Comparison of ENCODE assay signal across 8 cellular contexts in the genomic region with DNA sequence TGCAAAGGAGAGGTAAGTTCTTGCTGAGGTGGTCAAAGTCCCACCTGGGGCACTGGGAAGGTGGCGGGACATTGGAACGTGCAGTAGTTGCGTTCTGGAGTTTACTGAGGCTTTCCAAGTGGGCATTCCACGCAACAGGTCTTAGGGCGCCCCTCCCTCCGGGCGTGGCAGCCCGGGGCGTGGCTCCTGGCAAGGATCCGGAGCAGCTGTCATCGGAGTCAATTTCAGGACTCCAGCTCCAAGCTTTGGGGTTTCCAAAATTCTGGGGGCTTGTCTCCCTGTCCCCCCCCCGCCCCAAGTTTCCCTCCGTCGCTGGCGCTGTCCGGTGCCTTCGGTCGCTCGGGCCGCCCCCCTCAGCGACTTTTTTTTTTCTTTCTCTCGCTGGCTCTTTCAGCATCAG. TPM values are rescaled to one million over a fixed set of nuclear protein-coding genes. Genes with fewer than 3 reads are reported as not detected.
A peak's percentile ranks its signal among the peaks of the same experiment; 100 is the strongest.
DNase-seq lines count a peak whose midpoint lies in the region; ATAC-seq and TF ChIP-seq lines count a peak whose summit lies in the region.

No MANE protein-coding gene starts in this region.

- CTCF ChIA-PET in PC-3 (lab: Charles Lee): no interaction called here

- peaks cover 8% of the 10 kb centered on the region for H3K27me3 ChIP-seq in PC-3 (ENCODE audit: low read length)
- no peaks in the 10 kb centered on the region for H3K27me3 ChIP-seq in ovary

- no peak for ATAC-seq in PC-3
- ATAC-seq in GM21367 (IDR thresholded peaks at IDR 0.05; ENCODE audit: unreplicated experiment): no peak
- ATAC-seq in HG03135 (IDR thresholded peaks at IDR 0.05; ENCODE audit: unreplicated experiment): no peak

- no peaks in the 10 kb centered on the region for H3F3A ChIP-seq in PC-3 (ENCODE audit: low read length, unreplicated experiment)

- no peaks in the 10 kb centered on the region for H3K9me2 ChIP-seq in PC-3 (replicated peaks; ENCODE audit: low read length)

- H4K20me1 ChIP-seq in PC-3 (ENCODE audit: low read length): no peaks in the 10 kb centered on the region

- peak overlapping the region; percentile 99 for H2AFZ ChIP-seq in PC-3 (ENCODE audit: low read length)

- H3K36me3 ChIP-seq in PC-3 (ENCODE audit: low read depth, low read length) (no peaks in the 10 kb centered on the region), ovary (no peaks in the 10 kb centered on the region)

- H3K4me2 ChIP-seq in PC-3 (ENCODE audit: low read length): peak overlapping the region; percentile 97

- WGBS in ovary, 3 donors: 3 to 8% (median 6%) methylated on average over 22 of the region's 22 CpGs

- TF ChIP-seq CTCF in PC-3 (conservative IDR thresholded peaks at IDR 0.05; ENCODE audit: low read depth, low read length): no peak
- no peak for TF ChIP-seq CTCF in epithelial cell of proximal tubule (conservative IDR thresholded peaks at IDR 0.05; ENCODE audit: low read depth, low read length)
- no peak for TF ChIP-seq CTCF in ovary (IDR thresholded peaks at IDR 0.05)

- H3K4me1 ChIP-seq in PC-3 (ENCODE audit: insufficient read depth, low read length) (peaks cover 20% of the 10 kb centered on the region), ovary (ENCODE audit: insufficient read depth) (peaks cover 7% of the 10 kb centered on the region)

- H3K79me2 ChIP-seq in PC-3 (ENCODE audit: low read length): peaks cover 7% of the 10 kb centered on the region; the same call in 1 of the 2 replicates

- H3K27ac ChIP-seq in PC-3 (ENCODE audit: low read length) (no peak overlapping the region), ovary (no peak overlapping the region)

- H3K9ac ChIP-seq in PC-3 (ENCODE audit: low read length): peak overlapping the region; percentile 64

- DNase-seq in activated effector memory CD4-positive, alpha-beta T cell treated with anti-CD3 and anti-CD28 coated beads, Interleukin-2, amount 50 U/mL, for 16 hours: peak; percentile 71
- no peak for DNase-seq in activated effector memory CD4-positive, alpha-beta T cell treated with Interleukin-2 at 50 U/mL for 16 hours
- DNase-seq in PC-3 (peak; percentile 61), epithelial cell of proximal tubule (ENCODE audit: low read depth) (no peak), ovary (peak in 2 of 5 donors; percentile 39 to 42), NCI-H146 treated with DMSO at 0.1 percent for 48 hours (lab: John Stamatoyannopoulos, UW; ENCODE audit: unreplicated experiment) (no peak)

- no TSS peak for BruUV-seq in PC-3 (replicated peaks; lab: Mats Ljungman, UMichigan)

- no peaks in the 10 kb centered on the region for H3K9me3 ChIP-seq in PC-3 (ENCODE audit: low read length)
- H3K9me3 ChIP-seq in ovary: no peaks in the 10 kb centered on the region

- intact Hi-C loops in PC-3 (cut with micrococcal nuclease) (loop anchor here (5.0 kb wide), 1 partner anchor 43 kb away; a partner anchor contains a TSS), ovary (cut with DNase I) (no loop called here)

- POLR2A ChIA-PET in PC-3 (lab: Charles Lee; ENCODE audit: unreplicated experiment): no interaction called here

- H3K4me3 ChIP-seq in PC-3 (ENCODE audit: low read length) (peak overlapping the region; percentile 94), epithelial cell of proximal tubule (ENCODE audit: low read depth, low read length) (peak overlapping the region; percentile 77), ovary (peak overlapping the region; percentile 69)

- no peak for TF ChIP-seq EP300 in ovary (IDR thresholded peaks at IDR 0.05)

- TF ChIP-seq POLR2A in ovary (IDR thresholded peaks at IDR 0.05): no peak

RNA-seq across cellular contexts. Expression of a gene that starts 43.1 kb away (rescaled TPM):
- 81.1 and 88.5 TPM in 2 replicates for total RNA-seq in PC-3 (2014; rRNA removed)
- total RNA-seq in epithelial cell of proximal tubule: 74.5 and 90.0 TPM in 2 replicates
- 10 to 100 TPM; 30.4 to 69.6 (median 61.6) TPM for total RNA-seq in ovary
- 100 to 1,000 TPM in 1 of 2 donors, 10 to 100 TPM in 1; 58.8 to 131 TPM for polyA plus RNA-seq in ovary

Comparison
In these comparisons a context has a peak if more than half of its experiments do, and no peak if none do; other contexts are left out.
1. DNase-seq: peak in activated effector memory CD4-positive, alpha-beta T cell treated with anti-CD3 and anti-CD28 coated beads, Interleukin-2, amount 50 U/mL, for 16 hours (single experiment) and PC-3 (single experiment); none in activated effector memory CD4-positive, alpha-beta T cell treated with Interleukin-2 at 50 U/mL for 16 hours (single experiment), epithelial cell of proximal tubule (single experiment) and NCI-H146 treated with DMSO at 0.1 percent for 48 hours (single experiment).
2. Peak in every context shown above with its lines, with median percentiles within 50 percentile points of each other: H3K4me3 ChIP-seq.